In genomic region chr9:129102791-129103594, GRCh38 we compare ENCODE assay signal across 9 cellular contexts. TPM values are rescaled to one million over a fixed set of nuclear protein-coding genes. Genes with fewer than 3 reads are reported as not detected.
DNase-seq lines count a peak whose midpoint lies in the region; ATAC-seq, FAIRE-seq and TF ChIP-seq lines count a peak whose summit lies in the region.
"Had no signal": no experiment of that assay in that cellular context is flagged by ENCODE, and none has a peak within 500 bp of the region (broad histone marks: within the 10 kb centered on the region; RNA-seq: fewer than 3 reads in every experiment).

No MANE protein-coding gene starts in this region.

- H3K79me2 ChIP-seq in endothelial cell of umbilical vein (ENCODE audit: control insufficient read depth, insufficient read depth, low read length) = no peaks in the 10 kb centered on the region

- H3K9me3 ChIP-seq in endothelial cell of umbilical vein (replicated peaks; ENCODE audit: control insufficient read depth, insufficient read depth, low read length) = no peaks in the 10 kb centered on the region

- H4K20me1 ChIP-seq in endothelial cell of umbilical vein (replicated peaks; ENCODE audit: control insufficient read depth, extremely low read depth, insufficient read depth, low read length) = no peaks in the 10 kb centered on the region

- no peak for TF ChIP-seq POLR2A in endothelial cell of umbilical vein (IDR thresholded peaks at IDR 0.05; ENCODE audit: low read depth, low read length)

- H3K4me1 ChIP-seq in endothelial cell of umbilical vein (ENCODE audit: control insufficient read depth, extremely low read depth, insufficient read depth, low read length) = no peaks in the 10 kb centered on the region

- H3K4me3 ChIP-seq in HL-60 (replicated peaks; ENCODE audit: insufficient read depth, low read length) = no peak overlapping the region
- no peak overlapping the region for H3K4me3 ChIP-seq in endothelial cell of umbilical vein (replicated peaks in 1 of 3; ENCODE audit: insufficient read depth in 1 of 3, low read depth in 1 of 3, low read length in 3 of 3)
- H3K4me3 ChIP-seq: SK-N-MC had no signal

- CTCF ChIA-PET in endothelial cell of umbilical vein (lab: Charles Lee) = interaction anchor here (0.6 to 1.7 kb wide), 5 partner anchors 8 to 522 kb away, joined by 3 to 8 read pairs (median 4); no protein-coding TSS in a partner anchor

- POLR2A ChIA-PET in endothelial cell of umbilical vein (lab: Charles Lee) = no interaction called here

- peak; percentile 47 for DNase-seq in DMS153 treated with DMSO at 0.1 percent for 48 hours (lab: John Stamatoyannopoulos, UW; ENCODE audit: unreplicated experiment)
- peak; percentile 15 to 63 for DNase-seq in HL-60 (ENCODE audit: low read depth in 1 of 2, low spot score in 1 of 2)
- peak; percentile 49 for DNase-seq in RPMI7951 (ENCODE audit: low read depth)
- peak; percentile 27 for DNase-seq in endothelial cell of umbilical vein (ENCODE audit: low read depth, low spot score)
- peak; percentile 28 for DNase-seq in mucosa of gallbladder (ENCODE audit: low spot score)

- BruUV-seq in endothelial cell of umbilical vein (replicated peaks; lab: Mats Ljungman, UMichigan) = no TSS peak

- TF ChIP-seq CTCF in HL-60 (IDR thresholded peaks at IDR 0.05; ENCODE audit: insufficient read depth, low read length) (peak; percentile 20), endothelial cell of umbilical vein (IDR thresholded peaks at IDR 0.05; ENCODE audit: extremely low read depth in 1 of 2, insufficient read depth in 1 of 2, low read depth in 1 of 2, low read length in 2 of 2) (peak; percentile 45 to 68)

- dilution Hi-C loops in endothelial cell of umbilical vein (cut with MboI; ENCODE audit: extremely low pct_ligation_motif_present, low sequenced_read_pairs) = no loop called here

- H3K27ac ChIP-seq in HL-60 (replicated peaks) (no peak overlapping the region), endothelial cell of umbilical vein (ENCODE audit: insufficient read depth, low read depth, low read length) (no peak overlapping the region)
- H3K27ac ChIP-seq: SK-N-MC had no signal

- ATAC-seq in HG02759 (IDR thresholded peaks at IDR 0.05; ENCODE audit: unreplicated experiment) (no peak), GM18519 (IDR thresholded peaks at IDR 0.05; ENCODE audit: low FRiP score, unreplicated experiment) (no peak), GM21381 (IDR thresholded peaks at IDR 0.05; ENCODE audit: unreplicated experiment) (no peak)

- no peak overlapping the region for H2AFZ ChIP-seq in endothelial cell of umbilical vein (ENCODE audit: low read depth, low read length)

- peaks cover 3% of the 10 kb centered on the region in 2 experiments for H3K36me3 ChIP-seq in endothelial cell of umbilical vein (ENCODE audit: control insufficient read depth in 2 of 2, extremely low read depth in 1 of 2, insufficient read depth in 2 of 2, low read length in 2 of 2)

- intact Hi-C loops in endothelial cell of umbilical vein (cut with micrococcal nuclease) = no loop called here

- H3K4me2 ChIP-seq in endothelial cell of umbilical vein (ENCODE audit: insufficient read depth, low read length) = no peak overlapping the region

- no peaks in the 10 kb centered on the region for H3K9me1 ChIP-seq in endothelial cell of umbilical vein (replicated peaks; ENCODE audit: control insufficient read depth, extremely low read depth, insufficient read depth, low read length)

- H3K9ac ChIP-seq in endothelial cell of umbilical vein (replicated peaks; ENCODE audit: extremely low read depth, insufficient read depth, low read length) = no peak overlapping the region

- H3K27me3 ChIP-seq in HL-60 (ENCODE audit: insufficient read depth, poor library complexity, severe bottlenecking) = no peaks in the 10 kb centered on the region
- no peaks in the 10 kb centered on the region for H3K27me3 ChIP-seq in endothelial cell of umbilical vein (ENCODE audit: control insufficient read depth in 2 of 2, insufficient read depth in 2 of 2, low read length in 2 of 2)

- peak; percentile 73 for FAIRE-seq in endothelial cell of umbilical vein (lab: Jason Lieb, UNC)

TF ChIP-seq in endothelial cell of umbilical vein, 7 proteins besides CTCF, POLR2A, EP300 and RAD21:
- TF ChIP-seq GATA2 (IDR thresholded peaks at IDR 0.05; ENCODE audit: insufficient read depth, insufficient read length, low read depth, low read length) = no peak

RNA-seq across cellular contexts. Expression of gene CRAT, which starts 7.6 kb away (rescaled TPM):
- total RNA-seq in RPMI7951 (2014; rRNA removed; shearing (Covaris generic)) = 28.7 and 29.9 TPM in 2 replicates
- total RNA-seq in endothelial cell of umbilical vein (34.2 and 36.8 TPM in 2 replicates), mucosa of gallbladder (83.8 TPM)
- polyA plus RNA-seq in endothelial cell of umbilical vein = 55.3 and 65.2 TPM in 2 replicates
- polyA plus RNA-seq in endothelial cell of umbilical vein (2011; cell fraction: cytosol; rRNA removed) = 37.7 and 41.6 TPM in 2 replicates
- polyA plus RNA-seq in endothelial cell of umbilical vein (2011; cell fraction: nucleus; rRNA removed) = 46.0 and 52.0 TPM in 2 replicates
- polyA plus RNA-seq in endothelial cell of umbilical vein (2012) = 38.0 and 54.5 TPM in 2 replicates
- 34.7 and 36.8 TPM in 2 replicates for polyA minus RNA-seq in endothelial cell of umbilical vein
- 3.8 TPM for polyA minus RNA-seq in endothelial cell of umbilical vein (2011; cell fraction: cytosol; rRNA and poly(A)+ RNA removed)
- polyA minus RNA-seq in endothelial cell of umbilical vein (2011; cell fraction: nucleus; rRNA and poly(A)+ RNA removed) = 9.4 and 12.8 TPM in 2 replicates

RNA-seq across cellular contexts. Expression of gene PTPA, which starts 8.2 kb away (rescaled TPM):
- total RNA-seq in RPMI7951 (2014; rRNA removed; shearing (Covaris generic)) = 75.8 and 86.1 TPM in 2 replicates
- total RNA-seq in endothelial cell of umbilical vein = 121 and 123 TPM in 2 replicates
- polyA plus RNA-seq in endothelial cell of umbilical vein = 97.7 and 108 TPM in 2 replicates
- polyA plus RNA-seq in endothelial cell of umbilical vein (2011; cell fraction: cytosol; rRNA removed) = 104 and 109 TPM in 2 replicates
- polyA plus RNA-seq in endothelial cell of umbilical vein (2011; cell fraction: nucleus; rRNA removed) = 80.0 and 93.4 TPM in 2 replicates
- 102 and 108 TPM in 2 replicates for polyA plus RNA-seq in endothelial cell of umbilical vein (2012)
- 121 and 135 TPM in 2 replicates for polyA minus RNA-seq in endothelial cell of umbilical vein
- 94.9 TPM for polyA minus RNA-seq in endothelial cell of umbilical vein (2011; cell fraction: cytosol; rRNA and poly(A)+ RNA removed)
- 29.3 and 48.0 TPM in 2 replicates for polyA minus RNA-seq in endothelial cell of umbilical vein (2011; cell fraction: nucleus; rRNA and poly(A)+ RNA removed)
- 126 TPM for total RNA-seq in mucosa of gallbladder

RNA-seq across cellular contexts. Expression of gene DOLPP1, which starts 22.1 kb away (rescaled TPM):
- total RNA-seq in RPMI7951 (2014; rRNA removed; shearing (Covaris generic)) = 11.6 and 12.4 TPM in 2 replicates
- total RNA-seq in endothelial cell of umbilical vein (17.7 and 26.6 TPM in 2 replicates), mucosa of gallbladder (22.3 TPM)
- polyA plus RNA-seq in endothelial cell of umbilical vein = 28.3 and 32.4 TPM in 2 replicates
- polyA plus RNA-seq in endothelial cell of umbilical vein (2011; cell fraction: cytosol; rRNA removed) = 25.7 and 26.5 TPM in 2 replicates
- 17.0 and 17.1 TPM in 2 replicates for polyA plus RNA-seq in endothelial cell of umbilical vein (2011; cell fraction: nucleus; rRNA removed)
- polyA plus RNA-seq in endothelial cell of umbilical vein (2012) = 9.2 and 11.8 TPM in 2 replicates
- polyA minus RNA-seq in endothelial cell of umbilical vein = 17.7 and 20.7 TPM in 2 replicates
- 14.8 TPM for polyA minus RNA-seq in endothelial cell of umbilical vein (2011; cell fraction: cytosol; rRNA and poly(A)+ RNA removed)
- polyA minus RNA-seq in endothelial cell of umbilical vein (2011; cell fraction: nucleus; rRNA and poly(A)+ RNA removed) = 4.9 and 7.0 TPM in 2 replicates
